Comparison of ENCODE assay signal across 29 cellular contexts in genomic region chr18:11495441-11495840, GRCh38.
"Had no signal": no experiment of that assay in that cellular context is flagged by ENCODE, and none has a peak within 500 bp of the region (broad histone marks: within the 10 kb centered on the region; RNA-seq: fewer than 3 reads in every experiment).

No MANE protein-coding gene starts in this region.

- H3K4me1 ChIP-seq: body of pancreas, colonic mucosa had no signal

- H3K36me3 ChIP-seq: adrenal gland, colonic mucosa, esophagus squamous epithelium, gastroesophageal sphincter, WERI-Rb-1 had no signal

- H3K27me3 ChIP-seq: adrenal gland, body of pancreas, colonic mucosa, gastroesophageal sphincter had no signal

- H3K27ac ChIP-seq: adrenal gland, body of pancreas, colonic mucosa, epithelial cell of prostate, esophagus squamous epithelium, gastroesophageal sphincter, WERI-Rb-1 had no signal

- DNase-seq: activated B cell treated with CpG ODN at 0.5 μM for 24 hours; activated CD4-positive, alpha-beta memory T cell treated with anti-CD3 and anti-CD28 coated beads for 36 hours; activated CD4-positive, alpha-beta T cell treated with anti-CD3 and anti-CD28 coated beads for 36 hours; activated CD4-positive, alpha-beta T cell treated with anti-CD3 and anti-CD28 coated beads, Interleukin-2, amount 10 ng/mL, durations not matched to agents 24 days and 14 days; activated CD4-positive, CD25-positive, alpha-beta regulatory T cell treated with anti-CD3 and anti-CD28 coated beads, Interleukin-2, amount 50 U/mL, for 72 hours; activated CD8-positive, alpha-beta memory T cell treated with anti-CD3 and anti-CD28 coated beads, Interleukin-2, amount 10 ng/mL, durations not matched to agents 7 days and 5 days; activated CD8-positive, alpha-beta memory T cell treated with anti-CD3 and anti-CD28 coated beads, Interleukin-2, amount 50 U/mL, for 4 hours; activated CD8-positive, alpha-beta T cell treated with anti-CD3 and anti-CD28 coated beads, Interleukin-2, amount 10 ng/mL, durations not matched to agents 7 days and 5 days; activated effector memory CD4-positive, alpha-beta T cell treated with anti-CD3 and anti-CD28 coated beads, Interleukin-2, amount 50 U/mL, for 16 hours; activated naive CD4-positive, alpha-beta T cell treated with anti-CD3 and anti-CD28 coated beads for 36 hours; activated naive CD8-positive, alpha-beta T cell treated with anti-CD3 and anti-CD28 coated beads for 36 hours; activated naive CD8-positive, alpha-beta T cell treated with anti-CD3 and anti-CD28 coated beads, Interleukin-2, amount 50 U/mL, for 24 hours; activated T-cell treated with anti-CD3 and anti-CD28 coated beads, Interleukin-2, amount 50 U/mL, for 1 hour; activated T-cell treated with anti-CD3 and anti-CD28 coated beads, Interleukin-2, amount 50 U/mL, for 48 hours; adrenal gland; amygdala; aorta; body of pancreas; caudate nucleus; colonic mucosa; effector CD8-positive, alpha-beta T cell; esophagus squamous epithelium; foreskin melanocyte; T-helper 1 cell; T-helper 17 cell; T1000; WERI-Rb-1 had no signal

- ATAC-seq: activated CD4-positive, alpha-beta T cell treated with anti-CD3 and anti-CD28 coated beads for 36 hours; activated CD8-positive, alpha-beta memory T cell treated with anti-CD3 and anti-CD28 coated beads, Interleukin-2, amount 10 ng/mL, durations not matched to agents 7 days and 5 days; activated CD8-positive, alpha-beta T cell treated with anti-CD3 and anti-CD28 coated beads, Interleukin-2, amount 10 ng/mL, durations not matched to agents 7 days and 5 days; activated naive CD8-positive, alpha-beta T cell treated with anti-CD3 and anti-CD28 coated beads, Interleukin-2, amount 50 U/mL, for 24 hours; body of pancreas; gastroesophageal sphincter; T-helper 17 cell had no signal

- H3K9me3 ChIP-seq: adrenal gland, body of pancreas, colonic mucosa, esophagus squamous epithelium, gastroesophageal sphincter had no signal

- H3K4me3 ChIP-seq: adrenal gland, body of pancreas, colonic mucosa, esophagus squamous epithelium, gastroesophageal sphincter had no signal
